In genomic region chr3:171838218-171838720, GRCh38 we compare ENCODE assay signal across 8 cellular contexts. TPM values are rescaled to one million over a fixed set of nuclear protein-coding genes. Genes with fewer than 3 reads are reported as not detected.
DNase-seq lines count a peak whose midpoint lies in the region; ATAC-seq and TF ChIP-seq lines count a peak whose summit lies in the region.

No MANE protein-coding gene starts in this region.

- no peaks in the 10 kb centered on the region for H3K27me3 ChIP-seq in SJCRH30
- H3K27me3 ChIP-seq in effector memory CD4-positive, alpha-beta T cell (replicated peaks; ENCODE audit: control insufficient read depth, insufficient read depth, low read length, poor library complexity, severe bottlenecking) = no peaks in the 10 kb centered on the region

- POLR2A ChIA-PET in RWPE1 (lab: Yijun Ruan, JAX; ENCODE audit: low non-redundant PET) = no interaction called here

- H3K4me1 Mint-ChIP-seq in progenitor cell of endocrine pancreas (ENCODE audit: low read depth) = peaks cover 43% of the 10 kb centered on the region

- TF ChIP-seq CTCF in progenitor cell of endocrine pancreas (IDR thresholded peaks at IDR 0.05; ENCODE audit: unreplicated experiment) (no peak), RWPE1 (conservative IDR thresholded peaks at IDR 0.05; ENCODE audit: low read depth) (no peak), GM20000 (IDR thresholded peaks at IDR 0.05; ENCODE audit: extremely low read depth, missing control alignments) (no peak)

- H3K27me3 Mint-ChIP-seq in progenitor cell of endocrine pancreas = no peaks in the 10 kb centered on the region

- H3K4me3 ChIP-seq in SJCRH30 = no peak overlapping the region
- no peak overlapping the region for H3K4me3 ChIP-seq in effector memory CD4-positive, alpha-beta T cell (ENCODE audit: insufficient read depth, low read depth, low read length, poor library complexity, severe bottlenecking)

- H3K27ac ChIP-seq in SJCRH30 (peak overlapping the region; percentile 15; the same call in 1 of the 2 replicates), RWPE1 (no peak overlapping the region)
- H3K27ac ChIP-seq in effector memory CD4-positive, alpha-beta T cell (ENCODE audit: insufficient read depth, low read length, poor library complexity, severe bottlenecking) = no peak overlapping the region

- H3K36me3 ChIP-seq in SJCRH30 = no peaks in the 10 kb centered on the region
- no peaks in the 10 kb centered on the region for H3K36me3 ChIP-seq in effector memory CD4-positive, alpha-beta T cell (ENCODE audit: control insufficient read depth, insufficient read depth, low read length)

- CTCF ChIA-PET in RWPE1 (lab: Yijun Ruan, JAX) = no interaction called here

- peak overlapping the region; percentile 80 for H3K27ac Mint-ChIP-seq in progenitor cell of endocrine pancreas

- H3K9me3 ChIP-seq in SJCRH30 (replicated peaks) = no peaks in the 10 kb centered on the region
- H3K9me3 ChIP-seq in effector memory CD4-positive, alpha-beta T cell (ENCODE audit: control insufficient read depth, low read length) = no peaks in the 10 kb centered on the region

- DNase-seq in EL = peak; percentile 61
- peak; percentile 14 to 42 for DNase-seq in SJCRH30
- DNase-seq in Right ventricle myocardium superior = peak; percentile 67
- no peak for DNase-seq in progenitor cell of endocrine pancreas (ENCODE audit: low spot score, unreplicated experiment)
- no peak for DNase-seq in RWPE1 (ENCODE audit: low spot score)
- no peak for DNase-seq in effector memory CD4-positive, alpha-beta T cell
- DNase-seq in GM20000 (ENCODE audit: low spot score) = no peak

- ATAC-seq in Right ventricle myocardium superior (ENCODE audit: poor library complexity) (peak; percentile 80), HG02973 (IDR thresholded peaks at IDR 0.05; ENCODE audit: unreplicated experiment) (no peak)

- intact Hi-C loops in Right ventricle myocardium superior (cut with DNase I) = no loop called here

- no peak overlapping the region for H3K4me3 Mint-ChIP-seq in progenitor cell of endocrine pancreas (ENCODE audit: low read depth)

- H3K9me3 Mint-ChIP-seq in progenitor cell of endocrine pancreas (ENCODE audit: low read depth) = no peaks in the 10 kb centered on the region

- no peaks in the 10 kb centered on the region for H3K36me3 Mint-ChIP-seq in progenitor cell of endocrine pancreas (ENCODE audit: insufficient read depth)

- peaks cover 39% of the 10 kb centered on the region for H3K4me1 ChIP-seq in SJCRH30
- H3K4me1 ChIP-seq in effector memory CD4-positive, alpha-beta T cell (ENCODE audit: control insufficient read depth, insufficient read depth, low read length, poor library complexity, severe bottlenecking) = no peaks in the 10 kb centered on the region

RNA-seq across cellular contexts. Expression of gene TMEM212, which starts 4.9 kb away (rescaled TPM):
- total RNA-seq in SJCRH30 (2014; rRNA removed; shearing (Covaris generic)) = not detected in 2 replicates
- not detected for total RNA-seq in Right ventricle myocardium superior
- not detected in 2 replicates for total RNA-seq in progenitor cell of endocrine pancreas

RNA-seq across cellular contexts. Expression of gene PLD1, which starts 28.0 kb away (rescaled TPM):
- 4.2 and 5.2 TPM in 2 replicates for total RNA-seq in SJCRH30 (2014; rRNA removed; shearing (Covaris generic))
- total RNA-seq in Right ventricle myocardium superior (64.3 TPM), progenitor cell of endocrine pancreas (143 and 156 TPM in 2 replicates)

Comparison
In these comparisons a context has a peak if more than half of its experiments do, and no peak if none do; other contexts are left out.
1. DNase-seq: peak in EL (single experiment), SJCRH30 (2 of 2) and Right ventricle myocardium superior (single experiment); none in progenitor cell of endocrine pancreas (single experiment), RWPE1 (single experiment), effector memory CD4-positive, alpha-beta T cell (0 of 3) and GM20000 (single experiment).
2. RNA of gene PLD1, which starts 28.0 kb away (total RNA-seq): 143 to 156 TPM in progenitor cell of endocrine pancreas and 64.3 TPM in Right ventricle myocardium superior (single experiment); 4.2 to 5.2 TPM in SJCRH30; every median in the first group is over 10 times any median in the second.